In the genomic region with DNA sequence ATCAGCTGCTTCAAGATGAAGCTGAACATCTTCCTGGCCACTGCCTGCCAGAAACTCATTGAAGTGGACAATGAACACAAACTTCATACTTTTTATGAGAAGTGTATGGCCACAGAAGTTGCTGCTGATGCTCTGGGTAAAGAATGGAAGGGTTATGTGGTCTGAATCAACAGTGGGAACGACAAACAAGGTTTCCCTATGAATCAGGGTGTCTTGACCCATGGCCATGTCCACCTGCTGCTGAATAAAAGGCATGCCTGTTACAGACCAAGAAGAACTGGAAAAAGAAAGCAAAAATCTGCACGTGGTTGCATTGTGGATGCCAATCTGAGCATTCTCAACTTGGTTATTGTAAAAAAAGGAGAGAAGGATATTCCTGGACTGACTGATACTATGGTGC, we compare ENCODE assay signal across 1 cellular context.
TF ChIP-seq lines count a peak whose summit lies in the region.

No MANE protein-coding gene starts in this region.

TF ChIP-seq in HepG2, 621 proteins besides CTCF, POLR2A, EP300 and RAD21:
- TF ChIP-seq, protein P1, sequence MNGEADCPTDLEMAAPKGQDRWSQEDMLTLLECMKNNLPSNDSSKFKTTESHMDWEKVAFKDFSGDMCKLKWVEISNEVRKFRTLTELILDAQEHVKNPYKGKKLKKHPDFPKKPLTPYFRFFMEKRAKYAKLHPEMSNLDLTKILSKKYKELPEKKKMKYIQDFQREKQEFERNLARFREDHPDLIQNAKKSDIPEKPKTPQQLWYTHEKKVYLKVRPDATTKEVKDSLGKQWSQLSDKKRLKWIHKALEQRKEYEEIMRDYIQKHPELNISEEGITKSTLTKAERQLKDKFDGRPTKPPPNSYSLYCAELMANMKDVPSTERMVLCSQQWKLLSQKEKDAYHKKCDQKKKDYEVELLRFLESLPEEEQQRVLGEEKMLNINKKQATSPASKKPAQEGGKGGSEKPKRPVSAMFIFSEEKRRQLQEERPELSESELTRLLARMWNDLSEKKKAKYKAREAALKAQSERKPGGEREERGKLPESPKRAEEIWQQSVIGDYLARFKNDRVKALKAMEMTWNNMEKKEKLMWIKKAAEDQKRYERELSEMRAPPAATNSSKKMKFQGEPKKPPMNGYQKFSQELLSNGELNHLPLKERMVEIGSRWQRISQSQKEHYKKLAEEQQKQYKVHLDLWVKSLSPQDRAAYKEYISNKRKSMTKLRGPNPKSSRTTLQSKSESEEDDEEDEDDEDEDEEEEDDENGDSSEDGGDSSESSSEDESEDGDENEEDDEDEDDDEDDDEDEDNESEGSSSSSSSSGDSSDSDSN (CRISPR knock-in tag; IDR thresholded peaks at IDR 0.05) = no peak
- TF ChIP-seq KAT2B (IDR thresholded peaks at IDR 0.05; ENCODE audit: borderline replicate concordance, low read depth, low read length) (no peak), RFX3 (CRISPR knock-in tag; IDR thresholded peaks at IDR 0.05) (no peak), TCF12 (IDR thresholded peaks at IDR 0.05) (no peak), TCF12 (CRISPR knock-in tag; IDR thresholded peaks at IDR 0.05) (no peak), CBFB (CRISPR knock-in tag; IDR thresholded peaks at IDR 0.05) (no peak), SNAPC2 (CRISPR knock-in tag; IDR thresholded peaks at IDR 0.05) (no peak), TCF7 (IDR thresholded peaks at IDR 0.05; ENCODE audit: low read depth) (no peak), HIVEP1 (CRISPR knock-in tag; IDR thresholded peaks at IDR 0.05) (no peak)
